Comparison of ENCODE assay signal across 28 cellular contexts in genomic region chr21:14600569-14601308, GRCh38. TPM values are rescaled to one million over a fixed set of nuclear protein-coding genes. Genes with fewer than 3 reads are reported as not detected.
DNase-seq lines count a peak whose midpoint lies in the region; ATAC-seq and TF ChIP-seq lines count a peak whose summit lies in the region.
"Had no signal": no experiment of that assay in that cellular context is flagged by ENCODE, and none has a peak within 500 bp of the region (broad histone marks: within the 10 kb centered on the region; RNA-seq: fewer than 3 reads in every experiment).

No MANE protein-coding gene starts in this region.

- peaks cover 9% of the 10 kb centered on the region for H3K9me3 ChIP-seq in KOPT-K1 (ENCODE audit: insufficient read depth, low read length, poor library complexity, severe bottlenecking)
- H3K9me3 ChIP-seq in neutrophil = no peaks in the 10 kb centered on the region
- H3K9me3 ChIP-seq: ascending aorta, gastroesophageal sphincter, sigmoid colon, vagina had no signal

- H3K27me3 Mint-ChIP-seq in activated CD8-positive, alpha-beta memory T cell treated with anti-CD3 and anti-CD28 coated beads, Interleukin-2, amount 10 ng/mL, durations not matched to agents 7 days and 5 days = no peaks in the 10 kb centered on the region
- no peaks in the 10 kb centered on the region for H3K27me3 Mint-ChIP-seq in activated naive CD8-positive, alpha-beta T cell treated with anti-CD3 and anti-CD28 coated beads, Interleukin-2, amount 10 ng/mL, durations not matched to agents 7 days and 5 days
- H3K27me3 Mint-ChIP-seq: IgD-negative memory B cell, memory B cell, naive B cell had no signal

- no peaks in the 10 kb centered on the region for H3K27me3 ChIP-seq in neutrophil
- H3K27me3 ChIP-seq: ascending aorta, gastroesophageal sphincter, sigmoid colon, vagina had no signal

- no peak overlapping the region for H3K4me3 Mint-ChIP-seq in activated CD8-positive, alpha-beta memory T cell treated with anti-CD3 and anti-CD28 coated beads, Interleukin-2, amount 10 ng/mL, durations not matched to agents 7 days and 5 days
- H3K4me3 Mint-ChIP-seq in activated naive CD8-positive, alpha-beta T cell treated with anti-CD3 and anti-CD28 coated beads, Interleukin-2, amount 10 ng/mL, durations not matched to agents 7 days and 5 days = peak overlapping the region; percentile 55
- H3K4me3 Mint-ChIP-seq: memory B cell had no signal

- no peak for DNase-seq in activated CD8-positive, alpha-beta memory T cell treated with anti-CD3 and anti-CD28 coated beads, Interleukin-2, amount 10 ng/mL, durations not matched to agents 7 days and 5 days
- no peak for DNase-seq in activated CD8-positive, alpha-beta memory T cell treated with anti-CD3 and anti-CD28 coated beads, Interleukin-2, amount 50 U/mL, for 4 hours
- DNase-seq in activated naive CD8-positive, alpha-beta T cell treated with anti-CD3 and anti-CD28 coated beads, Interleukin-2, amount 10 ng/mL, durations not matched to agents 7 days and 5 days = no peak
- no peak for DNase-seq in Kasumi-1 (lab: John Stamatoyannopoulos, UW)
- no peak for DNase-seq in HCEC 1CT
- no peak for DNase-seq in iPS-NIHi11 (ENCODE audit: low spot score)
- DNase-seq: ACHN; activated CD4-positive, alpha-beta T cell treated with anti-CD3 and anti-CD28 coated beads for 1 hour; activated gamma-delta T cell treated with Interleukin-2 at 50 U/mL for 16 hours; cerebellar nuclear complex; DMS 273 treated with DMSO at 0.1 percent for 48 hours; effector CD4-positive, alpha-beta T cell; naive B cell; NCI-H1092 treated with DMSO at 0.1 percent for 48 hours; NCI-H2081; NCI-H446 treated with DMSO at 0.1 percent for 48 hours; sigmoid colon had no signal

- peaks cover 7% of the 10 kb centered on the region for H3K9me3 Mint-ChIP-seq in activated CD8-positive, alpha-beta memory T cell treated with anti-CD3 and anti-CD28 coated beads, Interleukin-2, amount 10 ng/mL, durations not matched to agents 7 days and 5 days (ENCODE audit: low read depth)
- H3K9me3 Mint-ChIP-seq in activated naive CD8-positive, alpha-beta T cell treated with anti-CD3 and anti-CD28 coated beads, Interleukin-2, amount 10 ng/mL, durations not matched to agents 7 days and 5 days = peaks cover 15% of the 10 kb centered on the region

- H3K27ac ChIP-seq in KOPT-K1 (ENCODE audit: low read depth, low read length, poor library complexity, severe bottlenecking) (peak overlapping the region; percentile 56), neutrophil (peak overlapping the region; percentile 9)
- H3K27ac ChIP-seq: ascending aorta, C4-2B, parathyroid adenoma, vagina had no signal

- POLR2A ChIA-PET in activated naive CD8-positive, alpha-beta T cell treated with anti-CD3 and anti-CD28 coated beads, Interleukin-2, amount 10 ng/mL, durations not matched to agents 7 days and 5 days (lab: Charles Lee) = interaction anchor here (0.9 to 1.0 kb wide), 2 partner anchors 53 to 75 kb away, joined by 3 read pairs; no protein-coding TSS in a partner anchor

- peak overlapping the region; percentile 33 for H3K27ac Mint-ChIP-seq in activated CD8-positive, alpha-beta memory T cell treated with anti-CD3 and anti-CD28 coated beads, Interleukin-2, amount 10 ng/mL, durations not matched to agents 7 days and 5 days
- peak overlapping the region; percentile 76 for H3K27ac Mint-ChIP-seq in activated naive CD8-positive, alpha-beta T cell treated with anti-CD3 and anti-CD28 coated beads, Interleukin-2, amount 10 ng/mL, durations not matched to agents 7 days and 5 days
- H3K27ac Mint-ChIP-seq: IgD-negative memory B cell, memory B cell, naive B cell had no signal

- no peak for ATAC-seq in activated CD8-positive, alpha-beta memory T cell treated with anti-CD3 and anti-CD28 coated beads, Interleukin-2, amount 10 ng/mL, durations not matched to agents 7 days and 5 days
- peak; percentile 45 for ATAC-seq in activated naive CD8-positive, alpha-beta T cell treated with anti-CD3 and anti-CD28 coated beads, Interleukin-2, amount 10 ng/mL, durations not matched to agents 7 days and 5 days (ENCODE audit: low read depth)
- ATAC-seq: esophagus mucosa, gastroesophageal sphincter, SK-N-SH treated with all-trans-retinoic acid at 6 μM for 48 hours had no signal

- CTCF ChIA-PET in activated CD8-positive, alpha-beta memory T cell treated with anti-CD3 and anti-CD28 coated beads, Interleukin-2, amount 10 ng/mL, durations not matched to agents 7 days and 5 days (lab: Charles Lee) = no interaction called here

- peaks cover 13 to 23% of the 10 kb centered on the region in 2 experiments for H3K4me1 ChIP-seq in neutrophil (ENCODE audit: control insufficient read depth in 1 of 2, insufficient read depth in 1 of 2, low read depth in 1 of 2, low read length in 1 of 2)
- H3K4me1 ChIP-seq: ascending aorta, parathyroid adenoma had no signal

- H3K36me3 ChIP-seq in KOPT-K1 (ENCODE audit: insufficient read depth, low read length) (no peaks in the 10 kb centered on the region), neutrophil (no peaks in the 10 kb centered on the region)
- H3K36me3 ChIP-seq: ascending aorta, gastroesophageal sphincter, sigmoid colon, vagina had no signal

- TF ChIP-seq CTCF in neutrophil (IDR thresholded peaks at IDR 0.05) = no peak

- H3K36me3 Mint-ChIP-seq in activated CD8-positive, alpha-beta memory T cell treated with anti-CD3 and anti-CD28 coated beads, Interleukin-2, amount 10 ng/mL, durations not matched to agents 7 days and 5 days = peaks cover 17% of the 10 kb centered on the region
- H3K36me3 Mint-ChIP-seq in activated naive CD8-positive, alpha-beta T cell treated with anti-CD3 and anti-CD28 coated beads, Interleukin-2, amount 10 ng/mL, durations not matched to agents 7 days and 5 days = peaks cover 42% of the 10 kb centered on the region
- H3K36me3 Mint-ChIP-seq: IgD-negative memory B cell, naive B cell had no signal

- no peak overlapping the region for H3K4me3 ChIP-seq in neutrophil (ENCODE audit: low read depth in 1 of 2, low read length in 1 of 2)
- H3K4me3 ChIP-seq: ascending aorta, gastroesophageal sphincter, sigmoid colon, vagina had no signal

- H3K4me1 Mint-ChIP-seq in activated CD8-positive, alpha-beta memory T cell treated with anti-CD3 and anti-CD28 coated beads, Interleukin-2, amount 10 ng/mL, durations not matched to agents 7 days and 5 days = peaks cover 28% of the 10 kb centered on the region
- peaks cover 32% of the 10 kb centered on the region for H3K4me1 Mint-ChIP-seq in activated naive CD8-positive, alpha-beta T cell treated with anti-CD3 and anti-CD28 coated beads, Interleukin-2, amount 10 ng/mL, durations not matched to agents 7 days and 5 days

RNA-seq across cellular contexts. Expression of gene SAMSN1, which starts 54.6 kb away (rescaled TPM):
- 100 to 1,000 TPM in 1 of 2 experiments, 10 to 100 TPM in 1; 58.9 to 126 TPM for total RNA-seq in activated CD8-positive, alpha-beta memory T cell treated with anti-CD3 and anti-CD28 coated beads, Interleukin-2, amount 10 ng/mL, durations not matched to agents 7 days and 5 days
- total RNA-seq in activated naive CD8-positive, alpha-beta T cell treated with anti-CD3 and anti-CD28 coated beads, Interleukin-2, amount 10 ng/mL, durations not matched to agents 7 days and 5 days = 100 to 1,000 TPM; 121 to 125 TPM
